9 cellular contexts compared by ENCODE assay signal in genomic region chr2:109611467-109612095, GRCh38. TPM values are rescaled to one million over a fixed set of nuclear protein-coding genes. Genes with fewer than 3 reads are reported as not detected.
DNase-seq lines count a peak whose midpoint lies in the region; ATAC-seq and TF ChIP-seq lines count a peak whose summit lies in the region.
"Had no signal": no experiment of that assay in that cellular context is flagged by ENCODE, and none has a peak within 500 bp of the region (broad histone marks: within the 10 kb centered on the region; RNA-seq: fewer than 3 reads in every experiment).

No MANE protein-coding gene starts in this region.

- TF ChIP-seq CTCF in HEK293 (tag by site-specific recombination; IDR thresholded peaks at IDR 0.05): no peak
- TF ChIP-seq CTCF in RWPE1 (conservative IDR thresholded peaks at IDR 0.05; ENCODE audit: low read depth): no peak
- TF ChIP-seq CTCF in fibroblast of villous mesenchyme (IDR thresholded peaks at IDR 0.05; ENCODE audit: insufficient read depth, low read depth, low read length): no peak
- TF ChIP-seq CTCF in smooth muscle cell (IDR thresholded peaks at IDR 0.05; ENCODE audit: borderline replicate concordance, insufficient read depth, poor library complexity, severe bottlenecking): no peak
- TF ChIP-seq CTCF in WERI-Rb-1 (IDR thresholded peaks at IDR 0.05; ENCODE audit: low read depth, low read length): no peak

- no peaks in the 10 kb centered on the region; a peak in 1 of 3 replicates for H3K36me3 ChIP-seq in HEK293 (ENCODE audit: control insufficient read depth in 2 of 2, insufficient read depth in 1 of 2, low read length in 2 of 2)
- no peaks in the 10 kb centered on the region for H3K36me3 ChIP-seq in smooth muscle cell (ENCODE audit: low read depth)
- H3K36me3 ChIP-seq in WERI-Rb-1: no peaks in the 10 kb centered on the region

- no peak overlapping the region for H2AFZ ChIP-seq in smooth muscle cell (ENCODE audit: low read depth)

- H3K27me3 ChIP-seq in smooth muscle cell (ENCODE audit: low read depth) (no peaks in the 10 kb centered on the region), WERI-Rb-1 (ENCODE audit: insufficient read depth, low read depth, severe bottlenecking) (no peaks in the 10 kb centered on the region)

- peak overlapping the region; percentile 88 for H3K9ac ChIP-seq in smooth muscle cell (ENCODE audit: low read depth)

- H3K27ac ChIP-seq in HEK293 (ENCODE audit: extremely low read depth, low read depth, low read length): no peak overlapping the region
- H3K27ac ChIP-seq in RWPE1: peak overlapping the region; percentile 74
- H3K27ac ChIP-seq in smooth muscle cell (ENCODE audit: low read depth): peak overlapping the region; percentile 97
- no peak overlapping the region for H3K27ac ChIP-seq in WERI-Rb-1

- peaks cover 46% of the 10 kb centered on the region for H4K20me1 ChIP-seq in smooth muscle cell (ENCODE audit: low read depth)

- peak overlapping the region; percentile 89 for H3K4me2 ChIP-seq in smooth muscle cell

- peaks cover 24% of the 10 kb centered on the region for H3F3A ChIP-seq in smooth muscle cell (ENCODE audit: low read depth)

- no peak for ATAC-seq in HG02938 (IDR thresholded peaks at IDR 0.05; ENCODE audit: unreplicated experiment)
- ATAC-seq: esophagus mucosa had no signal

- CTCF ChIA-PET in HEK293 (lab: Yijun Ruan, JAX) (interaction anchor here (0.5 to 8.7 kb wide), 3 partner anchors 10 to 609 kb away, joined by 3 to 76 read pairs (median 5); no protein-coding TSS in a partner anchor), RWPE1 (lab: Yijun Ruan, JAX) (interaction anchor here (0.7 kb wide), 1 partner anchor 88 kb away, joined by 3 read pairs; no protein-coding TSS in a partner anchor)

- POLR2A ChIA-PET in HEK293 (lab: Yijun Ruan, JAX): interaction anchor here (0.7 kb wide), 2 partner anchors 117 to 485 kb away, joined by 3 read pairs; no protein-coding TSS in a partner anchor
- POLR2A ChIA-PET in RWPE1 (lab: Yijun Ruan, JAX; ENCODE audit: low non-redundant PET): no interaction called here

- peaks cover 82% of the 10 kb centered on the region for H3K79me2 ChIP-seq in smooth muscle cell (ENCODE audit: low read depth)

- H3K4me1 ChIP-seq in HEK293 (ENCODE audit: control insufficient read depth, insufficient read depth, low read length) (peaks cover 19% of the 10 kb centered on the region), smooth muscle cell (ENCODE audit: low read depth) (peaks cover 46% of the 10 kb centered on the region)

- 86% methylated on average over 5 of the region's 5 CpGs for WGBS in smooth muscle cell (ENCODE audit: low lambda C conversion rate)

- DNase-seq in RWPE1 (ENCODE audit: low spot score) (no peak), fibroblast of villous mesenchyme (ENCODE audit: low read depth) (peak; percentile 88), smooth muscle cell (lab: John Stamatoyannopoulos, UW; ENCODE audit: unreplicated experiment) (no peak), WERI-Rb-1 (no peak)
- DNase-seq in activated T-cell treated with anti-CD3 and anti-CD28 coated beads, Interleukin-2, amount 50 U/mL, for 1 hour: no peak

- H3K9me3 ChIP-seq in HEK293 (ENCODE audit: control insufficient read depth, insufficient read depth, low read depth, low read length): no peaks in the 10 kb centered on the region
- H3K9me3 ChIP-seq in smooth muscle cell (replicated peaks; ENCODE audit: low read depth): no peaks in the 10 kb centered on the region
- H3K9me3 ChIP-seq in WERI-Rb-1 (ENCODE audit: severe bottlenecking): no peaks in the 10 kb centered on the region

- no peak overlapping the region for H3K4me3 ChIP-seq in HEK293 (ENCODE audit: low read depth, low read length)
- H3K4me3 ChIP-seq in fibroblast of villous mesenchyme (ENCODE audit: low read depth, low read length): peak overlapping the region; percentile 93
- peak overlapping the region; percentile 87 for H3K4me3 ChIP-seq in smooth muscle cell
- H3K4me3 ChIP-seq in WERI-Rb-1 (ENCODE audit: low read depth, low read length): no peak overlapping the region

TF ChIP-seq in HEK293, 187 proteins besides CTCF, POLR2A, EP300 and RAD21:
- TF ChIP-seq ZNF571 (tag by site-specific recombination; IDR thresholded peaks at IDR 0.05): no peak
- TF ChIP-seq ZNF561 (tag by site-specific recombination; IDR thresholded peaks at IDR 0.05; ENCODE audit: borderline replicate concordance): 0 out of 2 replicates have a peak, but pooled peaks have one; percentile 23
- peak; percentile 28; the same call in 1 of the 2 replicates for TF ChIP-seq TRIM28 (IDR thresholded peaks at IDR 0.05; ENCODE audit: borderline replicate concordance, low read length)

RNA-seq across cellular contexts. Expression of gene SEPTIN10, which starts 2.2 kb away (rescaled TPM):
- total RNA-seq in fibroblast of villous mesenchyme (73.1 and 83.3 TPM in 2 replicates), smooth muscle cell (92.1 and 102 TPM in 2 replicates)
- 39.2 and 48.8 TPM in 2 replicates for polyA plus RNA-seq in smooth muscle cell

RNA-seq across cellular contexts. Expression of gene SOWAHC, which starts 2.6 kb away (rescaled TPM):
- 9.3 and 10.8 TPM in 2 replicates for total RNA-seq in fibroblast of villous mesenchyme
- total RNA-seq in smooth muscle cell: 31.2 and 31.3 TPM in 2 replicates
- 20.2 and 24.4 TPM in 2 replicates for polyA plus RNA-seq in smooth muscle cell
- polyA plus RNA-seq: IgD-negative memory B cell had no signal

Comparison
In these comparisons a context has a peak if more than half of its experiments do, and no peak if none do; other contexts are left out.
1. H3K27ac ChIP-seq: peak in RWPE1 (single experiment) and smooth muscle cell (single experiment); none in HEK293 (single experiment) and WERI-Rb-1 (single experiment).
2. H3K4me3 ChIP-seq: peak in fibroblast of villous mesenchyme (single experiment) and smooth muscle cell (single experiment); none in HEK293 (single experiment) and WERI-Rb-1 (single experiment).